Comparison of ENCODE assay signal across 24 cellular contexts in genomic region chr20:47878601-47879004, GRCh38.
DNase-seq lines count a peak whose midpoint lies in the region; ATAC-seq and TF ChIP-seq lines count a peak whose summit lies in the region.
"Had no signal": no experiment of that assay in that cellular context is flagged by ENCODE, and none has a peak within 500 bp of the region (broad histone marks: within the 10 kb centered on the region; RNA-seq: fewer than 3 reads in every experiment).

No MANE protein-coding gene starts in this region.

- peaks cover 23% of the 10 kb centered on the region for H3K4me1 Mint-ChIP-seq in nephron

- H3K4me3 Mint-ChIP-seq in nephron = no peak overlapping the region
- H3K4me3 Mint-ChIP-seq: activated CD8-positive, alpha-beta T cell treated with anti-CD3 and anti-CD28 coated beads, Interleukin-2, amount 10 ng/mL, durations not matched to agents 7 days and 5 days had no signal

- H3K27ac Mint-ChIP-seq in nephron = peak overlapping the region in 2 of 3 experiments; percentile 28 to 34
- H3K27ac Mint-ChIP-seq: activated CD8-positive, alpha-beta T cell treated with anti-CD3 and anti-CD28 coated beads, Interleukin-2, amount 10 ng/mL, durations not matched to agents 7 days and 5 days had no signal

- H3K36me3 Mint-ChIP-seq in nephron (ENCODE audit: low read depth) = no peaks in the 10 kb centered on the region

- H3K4me3 ChIP-seq in cardiac fibroblast (replicated peaks in 1 of 2; ENCODE audit: low read depth in 2 of 2, low read length in 2 of 2) = no peak overlapping the region
- H3K4me3 ChIP-seq: spleen, uterus had no signal

- peaks cover 13% of the 10 kb centered on the region for H3K27me3 Mint-ChIP-seq in nephron (ENCODE audit: low read depth)

- DNase-seq in NCI-H1694 treated with DMSO at 0.1 percent for 48 hours (lab: John Stamatoyannopoulos, UW) = peak; percentile 15
- no peak for DNase-seq in NCI-H1694 (lab: John Stamatoyannopoulos, UW)
- DNase-seq in NCI-H2171 treated with DMSO at 0.1 percent for 48 hours (lab: John Stamatoyannopoulos, UW) = peak; percentile 74
- peak; percentile 40 to 42 for DNase-seq in cardiac fibroblast (ENCODE audit: low read depth in 2 of 2)
- no peak for DNase-seq in GDM1 (lab: John Stamatoyannopoulos, UW)
- DNase-seq: activated CD4-positive, CD25-positive, alpha-beta regulatory T cell treated with anti-CD3 and anti-CD28 coated beads, Interleukin-2, amount 50 U/mL, for 72 hours; activated CD8-positive, alpha-beta T cell treated with anti-CD3 and anti-CD28 coated beads, Interleukin-2, amount 10 ng/mL, durations not matched to agents 7 days and 5 days; activated naive CD4-positive, alpha-beta T cell; activated T-cell treated with anti-CD3 and anti-CD28 coated beads, Interleukin-2, amount 50 U/mL, for 1 hour; aorta; effector memory CD4-positive, alpha-beta T cell; GF-D8; KG1; NCI-H2029; NCI-H446 treated with DMSO at 0.1 percent for 48 hours; NK-92 treated with Interleukin-12 subunit alpha and Interleukin-12 subunit beta, amount 100 ng/mL, for 24 hours; occipital lobe; retina; spleen; T1000; uterus had no signal

- TF ChIP-seq CTCF in cardiac fibroblast (IDR thresholded peaks at IDR 0.05; ENCODE audit: low read depth, low read length) (no peak), nephron (IDR thresholded peaks at IDR 0.05; ENCODE audit: unreplicated experiment in 3 of 3) (no peak)

- peaks cover 3% of the 10 kb centered on the region for H3K9me3 Mint-ChIP-seq in nephron

- ATAC-seq in GM18907 (IDR thresholded peaks at IDR 0.05; ENCODE audit: unreplicated experiment) (no peak), HG02973 (IDR thresholded peaks at IDR 0.05; ENCODE audit: unreplicated experiment) (no peak)
- ATAC-seq: activated CD8-positive, alpha-beta T cell treated with anti-CD3 and anti-CD28 coated beads, Interleukin-2, amount 10 ng/mL, durations not matched to agents 7 days and 5 days had no signal

Comparison
In these comparisons a context has a peak if more than half of its experiments do, and no peak if none do; other contexts are left out.
1. DNase-seq: peak in NCI-H1694 treated with DMSO at 0.1 percent for 48 hours (single experiment), NCI-H2171 treated with DMSO at 0.1 percent for 48 hours (single experiment) and cardiac fibroblast (2 of 2); none in NCI-H1694 (single experiment) and GDM1 (single experiment).